8 cellular contexts compared by ENCODE assay signal in genomic region chr17:50397919-50398285, GRCh38. TPM values are rescaled to one million over a fixed set of nuclear protein-coding genes. Genes with fewer than 3 reads are reported as not detected.
DNase-seq lines count a peak whose midpoint lies in the region; ATAC-seq, FAIRE-seq and TF ChIP-seq lines count a peak whose summit lies in the region.

No MANE protein-coding gene starts in this region.

- H3K4me3 ChIP-seq in BLaER1 treated with 17β-estradiol and CSF1 and Interleukin-3, amounts not matched to agents 10 nM and 100 nM, result peak overlapping the region in 8 of 10 experiments; percentile 82 to 96 (median 91); a peak in 11 of 20 replicates
- peak overlapping the region; percentile 93 to 98 for H3K4me3 ChIP-seq in ascending aorta

- peaks cover 37 to 43% (median 38%) of the 10 kb centered on the region in 11 experiments; a peak in 21 of 22 replicates for H4K20me1 ChIP-seq in BLaER1 treated with 17β-estradiol and CSF1 and Interleukin-3, amounts not matched to agents 10 nM and 100 nM

- H3K4me3 Mint-ChIP-seq in naive thymus-derived CD8-positive, alpha-beta T cell, result peak overlapping the region; percentile 84 to 96 (median 94)

- FAIRE-seq in HTR-8/SVneo (lab: Jason Lieb, UNC), result no peak

- H3K27ac Mint-ChIP-seq in naive thymus-derived CD8-positive, alpha-beta T cell, result peak overlapping the region in 9 of 10 donors; percentile 49 to 96 (median 90)

- DNase-seq in HTR-8/SVneo (ENCODE audit: insufficient read length, low spot score) (peak; percentile 34), ascending aorta (ENCODE audit: low spot score in 2 of 2) (no peak), NOMO-1 (lab: John Stamatoyannopoulos, UW; ENCODE audit: unreplicated experiment in 2 of 2) (no peak), COR-L47 (lab: John Stamatoyannopoulos, UW) (no peak), globus pallidus (ENCODE audit: low spot score) (no peak)
- DNase-seq in naive thymus-derived CD8-positive, alpha-beta T cell, result no peak

- H3K4me1 ChIP-seq in BLaER1 treated with 17β-estradiol and CSF1 and Interleukin-3, amounts not matched to agents 10 nM and 100 nM, result peaks cover 19 to 26% (median 22%) of the 10 kb centered on the region in 10 experiments
- peaks cover 3 to 21% of the 10 kb centered on the region in 2 donors for H3K4me1 ChIP-seq in ascending aorta

- H3K4me2 ChIP-seq in BLaER1 treated with 17β-estradiol and CSF1 and Interleukin-3, amounts not matched to agents 10 nM and 100 nM, result peak overlapping the region; percentile 80 to 98 (median 95)

- no peaks in the 10 kb centered on the region for H3K27me3 ChIP-seq in BLaER1 treated with 17β-estradiol and CSF1 and Interleukin-3, amounts not matched to agents 10 nM and 100 nM
- H3K27me3 ChIP-seq in ascending aorta, result no peaks in the 10 kb centered on the region

- POLR2A ChIA-PET in naive thymus-derived CD8-positive, alpha-beta T cell (lab: Charles Lee), result interaction anchor here (0.7 to 3.1 kb wide), 12 partner anchors 11 to 81 kb away, joined by 3 to 24 read pairs (median 8); partner anchors contain the start of genes ACSF2, CHAD, EME1 and MRPL27

- H3K4me1 Mint-ChIP-seq in naive thymus-derived CD8-positive, alpha-beta T cell, result peaks cover 16 to 44% (median 35%) of the 10 kb centered on the region in 4 donors

- peaks cover 0 to 23% (median 9%) of the 10 kb centered on the region in 3 donors for H3K36me3 Mint-ChIP-seq in naive thymus-derived CD8-positive, alpha-beta T cell

- intact Hi-C loops in ascending aorta (cut with DNase I), result loop anchor here (1.0 to 2.0 kb wide), 2 partner anchors 25 to 83 kb away; partner anchors contain the start of genes EME1 and MRPL27

- no peak for TF ChIP-seq CTCF in ascending aorta (IDR thresholded peaks at IDR 0.05)

- peaks cover 9 to 19% (median 18%) of the 10 kb centered on the region in 11 experiments; a peak in 18 of 22 replicates for H3K9me3 ChIP-seq in BLaER1 treated with 17β-estradiol and CSF1 and Interleukin-3, amounts not matched to agents 10 nM and 100 nM (replicated peaks in 1 of 11)
- H3K9me3 ChIP-seq in ascending aorta, result no peaks in the 10 kb centered on the region

- peak overlapping the region in 6 of 11 experiments; percentile 89 to 96 (median 94); a peak in 6 of 22 replicates for H3K27ac ChIP-seq in BLaER1 treated with 17β-estradiol and CSF1 and Interleukin-3, amounts not matched to agents 10 nM and 100 nM
- peak overlapping the region in 1 of 2 donors; percentile 71 for H3K27ac ChIP-seq in ascending aorta

- no peaks in the 10 kb centered on the region for H3K9me3 Mint-ChIP-seq in naive thymus-derived CD8-positive, alpha-beta T cell

- H3K9ac ChIP-seq in BLaER1 treated with 17β-estradiol and CSF1 and Interleukin-3, amounts not matched to agents 10 nM and 100 nM, result peak overlapping the region; percentile 90 to 99 (median 95); a peak in 14 of 22 replicates

- H3K27me3 Mint-ChIP-seq in naive thymus-derived CD8-positive, alpha-beta T cell, result no peaks in the 10 kb centered on the region

- no peak for ATAC-seq in naive thymus-derived CD8-positive, alpha-beta T cell
- no peak for ATAC-seq in GM19463 (IDR thresholded peaks at IDR 0.05; ENCODE audit: unreplicated experiment)

- H3K36me3 ChIP-seq in BLaER1 treated with 17β-estradiol and CSF1 and Interleukin-3, amounts not matched to agents 10 nM and 100 nM, result peaks cover 23 to 32% (median 30%) of the 10 kb centered on the region in 11 experiments
- peaks cover 18 to 19% of the 10 kb centered on the region in 2 donors for H3K36me3 ChIP-seq in ascending aorta

RNA-seq across cellular contexts. Expression of gene LRRC59, which starts 0.6 kb away (rescaled TPM):
- total RNA-seq in ascending aorta, result 91.9 TPM
- total RNA-seq in naive thymus-derived CD8-positive, alpha-beta T cell, result 10 to 100 TPM; 25.7 to 27.7 TPM
- polyA plus RNA-seq in naive thymus-derived CD8-positive, alpha-beta T cell, result 10 to 100 TPM; 12.8 to 14.1 (median 13.8) TPM

RNA-seq across cellular contexts. Expression of gene EME1, which starts 24.9 kb away (rescaled TPM):
- total RNA-seq in ascending aorta, result not detected
- total RNA-seq in naive thymus-derived CD8-positive, alpha-beta T cell, result 1 to 10 TPM; 1.9 to 2.7 TPM
- polyA plus RNA-seq in naive thymus-derived CD8-positive, alpha-beta T cell, result under 1 TPM in 1 of 3 donors, not detected in 2; 0.38 TPM

RNA-seq across cellular contexts. Expression of gene MRPL27, which starts 24.9 kb away (rescaled TPM):
- 28.9 TPM for total RNA-seq in ascending aorta
- total RNA-seq in naive thymus-derived CD8-positive, alpha-beta T cell, result 10 to 100 TPM; 28.0 to 30.0 TPM
- polyA plus RNA-seq in naive thymus-derived CD8-positive, alpha-beta T cell, result 10 to 100 TPM; 28.7 to 60.6 (median 45.7) TPM

RNA-seq across cellular contexts. Expression of gene ACSF2, which starts 28.1 kb away (rescaled TPM):
- 26.1 TPM for total RNA-seq in ascending aorta
- total RNA-seq in naive thymus-derived CD8-positive, alpha-beta T cell, result 10 to 100 TPM; 22.4 to 25.9 TPM
- polyA plus RNA-seq in naive thymus-derived CD8-positive, alpha-beta T cell, result 1 to 10 TPM; 1.2 to 2.3 (median 2.1) TPM

RNA-seq across cellular contexts. Expression of gene XYLT2, which starts 52.0 kb away (rescaled TPM):
- total RNA-seq in ascending aorta, result 51.3 TPM
- 10 to 100 TPM; 34.3 to 42.5 TPM for total RNA-seq in naive thymus-derived CD8-positive, alpha-beta T cell
- polyA plus RNA-seq in naive thymus-derived CD8-positive, alpha-beta T cell, result 10 to 100 TPM in 1 of 3 donors, 1 to 10 TPM in 2; 6.9 to 16.8 (median 7.4) TPM
